In the genomic region with DNA sequence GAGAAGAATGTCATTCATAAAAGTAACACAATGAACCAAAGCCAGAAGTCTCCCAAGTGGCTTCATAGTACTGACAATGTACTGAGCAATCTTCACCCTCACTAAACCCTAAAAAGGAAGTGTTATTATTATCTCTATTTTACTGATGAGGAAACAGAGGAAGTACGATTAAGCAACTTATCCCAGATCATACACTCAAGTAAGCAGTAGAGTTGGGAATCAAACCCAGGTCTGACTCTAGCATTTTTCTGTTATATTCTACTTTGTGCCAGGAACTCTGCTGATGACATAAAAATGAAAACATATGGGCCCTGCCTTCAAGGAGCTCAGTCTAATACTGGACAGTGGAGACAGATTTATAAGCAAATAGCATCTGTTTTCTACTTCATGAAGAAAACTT, we compare ENCODE assay signal across 1 cellular context.
TF ChIP-seq lines count a peak whose summit lies in the region.

No MANE protein-coding gene starts in this region.

TF ChIP-seq in GM23338, 12 proteins besides CTCF, POLR2A, EP300 and RAD21 (continued from another document):
- TF ChIP-seq, protein P1, sequence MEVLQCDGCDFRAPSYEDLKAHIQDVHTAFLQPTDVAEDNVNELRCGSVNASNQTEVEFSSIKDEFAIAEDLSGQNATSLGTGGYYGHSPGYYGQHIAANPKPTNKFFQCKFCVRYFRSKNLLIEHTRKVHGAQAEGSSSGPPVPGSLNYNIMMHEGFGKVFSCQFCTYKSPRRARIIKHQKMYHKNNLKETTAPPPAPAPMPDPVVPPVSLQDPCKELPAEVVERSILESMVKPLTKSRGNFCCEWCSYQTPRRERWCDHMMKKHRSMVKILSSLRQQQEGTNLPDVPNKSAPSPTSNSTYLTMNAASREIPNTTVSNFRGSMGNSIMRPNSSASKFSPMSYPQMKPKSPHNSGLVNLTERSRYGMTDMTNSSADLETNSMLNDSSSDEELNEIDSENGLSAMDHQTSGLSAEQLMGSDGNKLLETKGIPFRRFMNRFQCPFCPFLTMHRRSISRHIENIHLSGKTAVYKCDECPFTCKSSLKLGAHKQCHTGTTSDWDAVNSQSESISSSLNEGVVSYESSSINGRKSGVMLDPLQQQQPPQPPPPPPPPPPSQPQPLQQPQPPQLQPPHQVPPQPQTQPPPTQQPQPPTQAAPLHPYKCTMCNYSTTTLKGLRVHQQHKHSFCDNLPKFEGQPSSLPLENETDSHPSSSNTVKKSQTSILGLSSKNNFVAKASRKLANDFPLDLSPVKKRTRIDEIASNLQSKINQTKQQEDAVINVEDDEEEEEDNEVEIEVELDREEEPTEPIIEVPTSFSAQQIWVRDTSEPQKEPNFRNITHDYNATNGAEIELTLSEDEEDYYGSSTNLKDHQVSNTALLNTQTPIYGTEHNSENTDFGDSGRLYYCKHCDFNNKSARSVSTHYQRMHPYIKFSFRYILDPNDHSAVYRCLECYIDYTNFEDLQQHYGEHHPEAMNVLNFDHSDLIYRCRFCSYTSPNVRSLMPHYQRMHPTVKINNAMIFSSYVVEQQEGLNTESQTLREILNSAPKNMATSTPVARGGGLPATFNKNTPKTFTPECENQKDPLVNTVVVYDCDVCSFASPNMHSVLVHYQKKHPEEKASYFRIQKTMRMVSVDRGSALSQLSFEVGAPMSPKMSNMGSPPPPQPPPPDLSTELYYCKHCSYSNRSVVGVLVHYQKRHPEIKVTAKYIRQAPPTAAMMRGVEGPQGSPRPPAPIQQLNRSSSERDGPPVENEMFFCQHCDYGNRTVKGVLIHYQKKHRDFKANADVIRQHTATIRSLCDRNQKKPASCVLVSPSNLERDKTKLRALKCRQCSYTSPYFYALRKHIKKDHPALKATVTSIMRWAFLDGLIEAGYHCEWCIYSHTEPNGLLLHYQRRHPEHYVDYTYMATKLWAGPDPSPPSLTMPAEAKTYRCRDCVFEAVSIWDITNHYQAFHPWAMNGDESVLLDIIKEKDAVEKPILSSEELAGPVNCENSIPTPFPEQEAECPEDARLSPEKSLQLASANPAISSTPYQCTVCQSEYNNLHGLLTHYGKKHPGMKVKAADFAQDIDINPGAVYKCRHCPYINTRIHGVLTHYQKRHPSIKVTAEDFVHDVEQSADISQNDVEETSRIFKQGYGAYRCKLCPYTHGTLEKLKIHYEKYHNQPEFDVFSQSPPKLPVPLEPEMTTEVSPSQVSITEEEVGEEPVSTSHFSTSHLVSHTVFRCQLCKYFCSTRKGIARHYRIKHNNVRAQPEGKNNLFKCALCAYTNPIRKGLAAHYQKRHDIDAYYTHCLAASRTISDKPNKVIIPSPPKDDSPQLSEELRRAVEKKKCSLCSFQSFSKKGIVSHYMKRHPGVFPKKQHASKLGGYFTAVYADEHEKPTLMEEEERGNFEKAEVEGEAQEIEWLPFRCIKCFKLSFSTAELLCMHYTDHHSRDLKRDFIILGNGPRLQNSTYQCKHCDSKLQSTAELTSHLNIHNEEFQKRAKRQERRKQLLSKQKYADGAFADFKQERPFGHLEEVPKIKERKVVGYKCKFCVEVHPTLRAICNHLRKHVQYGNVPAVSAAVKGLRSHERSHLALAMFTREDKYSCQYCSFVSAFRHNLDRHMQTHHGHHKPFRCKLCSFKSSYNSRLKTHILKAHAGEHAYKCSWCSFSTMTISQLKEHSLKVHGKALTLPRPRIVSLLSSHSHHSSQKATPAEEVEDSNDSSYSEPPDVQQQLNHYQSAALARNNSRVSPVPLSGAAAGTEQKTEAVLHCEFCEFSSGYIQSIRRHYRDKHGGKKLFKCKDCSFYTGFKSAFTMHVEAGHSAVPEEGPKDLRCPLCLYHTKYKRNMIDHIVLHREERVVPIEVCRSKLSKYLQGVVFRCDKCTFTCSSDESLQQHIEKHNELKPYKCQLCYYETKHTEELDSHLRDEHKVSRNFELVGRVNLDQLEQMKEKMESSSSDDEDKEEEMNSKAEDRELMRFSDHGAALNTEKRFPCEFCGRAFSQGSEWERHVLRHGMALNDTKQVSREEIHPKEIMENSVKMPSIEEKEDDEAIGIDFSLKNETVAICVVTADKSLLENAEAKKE (CRISPR knock-in tag; IDR thresholded peaks at IDR 0.05) = no peak
- TF ChIP-seq NANOG (IDR thresholded peaks at IDR 0.05; ENCODE audit: borderline replicate concordance) (no peak), EZH2phosphoT487 (IDR thresholded peaks at IDR 0.05; ENCODE audit: unreplicated experiment) (no peak), POLR2AphosphoS5 (IDR thresholded peaks at IDR 0.05; ENCODE audit: low read depth) (no peak), ZNF114 (CRISPR knock-in tag; IDR thresholded peaks at IDR 0.05) (no peak), JUNB (IDR thresholded peaks at IDR 0.05; ENCODE audit: unreplicated experiment) (no peak), EZH2 (IDR thresholded peaks at IDR 0.05; ENCODE audit: low read depth, unreplicated experiment) (no peak), ZNF331 (CRISPR knock-in tag; IDR thresholded peaks at IDR 0.05; ENCODE audit: low read depth) (no peak), CREB1 (CRISPR knock-in tag; IDR thresholded peaks at IDR 0.05; ENCODE audit: low read depth) (no peak), STAT1 (IDR thresholded peaks at IDR 0.05; ENCODE audit: unreplicated experiment) (no peak)
- TF ChIP-seq, protein P2, sequence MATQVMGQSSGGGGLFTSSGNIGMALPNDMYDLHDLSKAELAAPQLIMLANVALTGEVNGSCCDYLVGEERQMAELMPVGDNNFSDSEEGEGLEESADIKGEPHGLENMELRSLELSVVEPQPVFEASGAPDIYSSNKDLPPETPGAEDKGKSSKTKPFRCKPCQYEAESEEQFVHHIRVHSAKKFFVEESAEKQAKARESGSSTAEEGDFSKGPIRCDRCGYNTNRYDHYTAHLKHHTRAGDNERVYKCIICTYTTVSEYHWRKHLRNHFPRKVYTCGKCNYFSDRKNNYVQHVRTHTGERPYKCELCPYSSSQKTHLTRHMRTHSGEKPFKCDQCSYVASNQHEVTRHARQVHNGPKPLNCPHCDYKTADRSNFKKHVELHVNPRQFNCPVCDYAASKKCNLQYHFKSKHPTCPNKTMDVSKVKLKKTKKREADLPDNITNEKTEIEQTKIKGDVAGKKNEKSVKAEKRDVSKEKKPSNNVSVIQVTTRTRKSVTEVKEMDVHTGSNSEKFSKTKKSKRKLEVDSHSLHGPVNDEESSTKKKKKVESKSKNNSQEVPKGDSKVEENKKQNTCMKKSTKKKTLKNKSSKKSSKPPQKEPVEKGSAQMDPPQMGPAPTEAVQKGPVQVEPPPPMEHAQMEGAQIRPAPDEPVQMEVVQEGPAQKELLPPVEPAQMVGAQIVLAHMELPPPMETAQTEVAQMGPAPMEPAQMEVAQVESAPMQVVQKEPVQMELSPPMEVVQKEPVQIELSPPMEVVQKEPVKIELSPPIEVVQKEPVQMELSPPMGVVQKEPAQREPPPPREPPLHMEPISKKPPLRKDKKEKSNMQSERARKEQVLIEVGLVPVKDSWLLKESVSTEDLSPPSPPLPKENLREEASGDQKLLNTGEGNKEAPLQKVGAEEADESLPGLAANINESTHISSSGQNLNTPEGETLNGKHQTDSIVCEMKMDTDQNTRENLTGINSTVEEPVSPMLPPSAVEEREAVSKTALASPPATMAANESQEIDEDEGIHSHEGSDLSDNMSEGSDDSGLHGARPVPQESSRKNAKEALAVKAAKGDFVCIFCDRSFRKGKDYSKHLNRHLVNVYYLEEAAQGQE (IDR thresholded peaks at IDR 0.05; ENCODE audit: unreplicated experiment) = no peak
